1 cellular context compared by ENCODE assay signal in the genomic region with DNA sequence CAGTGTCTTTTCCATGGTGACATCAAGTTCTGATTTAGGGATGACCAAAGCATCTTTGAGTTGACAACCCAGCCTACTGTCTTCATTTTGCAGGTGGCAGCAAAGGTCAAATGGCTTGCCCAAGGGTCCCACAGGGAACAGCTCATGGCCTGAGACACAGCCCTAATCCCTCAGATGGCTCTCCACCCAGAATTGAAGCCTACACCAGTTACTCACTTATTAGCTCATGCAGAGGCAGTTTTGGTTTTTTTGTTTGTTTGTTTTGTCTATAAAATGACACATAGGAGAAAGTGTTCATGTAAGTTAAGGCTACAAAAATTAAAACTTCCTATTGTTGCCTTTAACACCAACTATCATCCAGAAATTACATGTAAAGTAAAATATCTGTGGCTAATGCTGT.
TF ChIP-seq lines count a peak whose summit lies in the region.

No MANE protein-coding gene starts in this region.

TF ChIP-seq in K562, 482 proteins besides CTCF, POLR2A, EP300 and RAD21 (continued from another document):
- no peak for TF ChIP-seq ZBTB8A (IDR thresholded peaks at IDR 0.05; ENCODE audit: partially characterized antibody)
- no peak for TF ChIP-seq MEIS2 (IDR thresholded peaks at IDR 0.05; ENCODE audit: partially characterized antibody)
TF ChIP-seq in K562: peak in this region for 0.
